ENCODE assay signal across 8 cellular contexts in genomic region chr21:38351961-38352521, GRCh38.
DNase-seq lines count a peak whose midpoint lies in the region; ATAC-seq, FAIRE-seq and TF ChIP-seq lines count a peak whose summit lies in the region.

No MANE protein-coding gene starts in this region.

- no peak overlapping the region for H3K4me3 ChIP-seq in bronchial epithelial cell (ENCODE audit: low read depth, low read length)
- H3K4me3 ChIP-seq in naive thymus-derived CD4-positive, alpha-beta T cell (ENCODE audit: low read length), result no peak overlapping the region

- H3K4me1 ChIP-seq in naive thymus-derived CD4-positive, alpha-beta T cell (ENCODE audit: control insufficient read depth in 2 of 2, insufficient read depth in 2 of 2, low read length in 2 of 2), result peaks cover 0 to 8% of the 10 kb centered on the region in 2 donors

- peak overlapping the region; percentile 6 for H3K27ac Mint-ChIP-seq in Calu3 (ENCODE audit: unreplicated experiment)
- peak overlapping the region in 4 of 9 donors; percentile 56 to 85 (median 68) for H3K27ac Mint-ChIP-seq in naive thymus-derived CD4-positive, alpha-beta T cell

- intact Hi-C loops in Calu3 (cut with micrococcal nuclease; ENCODE audit: unreplicated experiment), result loop anchor here (1.0 to 5.0 kb wide), 3 partner anchors 115 to 182 kb away; no protein-coding TSS in a partner anchor
- intact Hi-C loops in naive thymus-derived CD4-positive, alpha-beta T cell (cut with micrococcal nuclease), result loop anchor here (1.0 to 10.0 kb wide), 7 partner anchors 28 to 788 kb away; no protein-coding TSS in a partner anchor

- H3K27me3 ChIP-seq in bronchial epithelial cell (ENCODE audit: control insufficient read depth, insufficient read depth, low read length), result no peaks in the 10 kb centered on the region
- no peaks in the 10 kb centered on the region for H3K27me3 ChIP-seq in naive thymus-derived CD4-positive, alpha-beta T cell (ENCODE audit: control insufficient read depth in 2 of 2, insufficient read depth in 2 of 2, low read length in 2 of 2)

- H3K4me3 Mint-ChIP-seq in Calu3 (ENCODE audit: low read depth, unreplicated experiment), result no peak overlapping the region
- H3K4me3 Mint-ChIP-seq in naive thymus-derived CD4-positive, alpha-beta T cell, result peak overlapping the region in 6 of 10 donors; percentile 18 to 64 (median 41)

- DNase-seq in Calu3 (peak; percentile 13), NAMALWA (ENCODE audit: low spot score) (peak; percentile 25), bronchial epithelial cell (ENCODE audit: low read depth) (peak; percentile 90), GM20000 (ENCODE audit: low spot score) (no peak)
- no peak for DNase-seq in naive thymus-derived CD4-positive, alpha-beta T cell

- peak; percentile 29 for ATAC-seq in naive thymus-derived CD4-positive, alpha-beta T cell
- no peak for ATAC-seq in GM18858 (IDR thresholded peaks at IDR 0.05; ENCODE audit: unreplicated experiment)
- no peak for ATAC-seq in GM18907 (IDR thresholded peaks at IDR 0.05; ENCODE audit: unreplicated experiment)
- ATAC-seq in GM18870 (IDR thresholded peaks at IDR 0.05; ENCODE audit: unreplicated experiment), result no peak

- peaks cover under 1% of the 10 kb centered on the region for H3K9me3 Mint-ChIP-seq in Calu3 (ENCODE audit: low read depth, unreplicated experiment)
- H3K9me3 Mint-ChIP-seq in naive thymus-derived CD4-positive, alpha-beta T cell, result peaks cover 0 to under 1% (median 0%) of the 10 kb centered on the region in 11 donors

- H3K9me3 ChIP-seq in naive thymus-derived CD4-positive, alpha-beta T cell (ENCODE audit: control insufficient read depth in 2 of 3, low read length in 3 of 3), result no peaks in the 10 kb centered on the region

- no peak overlapping the region for H3K27ac ChIP-seq in naive thymus-derived CD4-positive, alpha-beta T cell (ENCODE audit: low read depth, low read length)

- POLR2A ChIA-PET in naive thymus-derived CD4-positive, alpha-beta T cell (lab: Charles Lee), result interaction anchor here (0.7 kb wide), 1 partner anchor 139 kb away, joined by 3 read pairs; no protein-coding TSS in a partner anchor

- FAIRE-seq in bronchial epithelial cell (lab: Jason Lieb, UNC), result no peak

- no TSS peak for BruUV-seq in Calu3 (replicated peaks; lab: Mats Ljungman, UMichigan)

- no peaks in the 10 kb centered on the region for H3K36me3 ChIP-seq in bronchial epithelial cell (ENCODE audit: control insufficient read depth, insufficient read depth, low read length)
- H3K36me3 ChIP-seq in naive thymus-derived CD4-positive, alpha-beta T cell (ENCODE audit: control insufficient read depth in 2 of 3, insufficient read depth in 3 of 3, low read length in 3 of 3), result no peaks in the 10 kb centered on the region

- no peaks in the 10 kb centered on the region for H3K27me3 Mint-ChIP-seq in Calu3 (ENCODE audit: unreplicated experiment)
- H3K27me3 Mint-ChIP-seq in naive thymus-derived CD4-positive, alpha-beta T cell, result peaks cover 0 to 10% (median 4%) of the 10 kb centered on the region in 5 donors

- CTCF ChIA-PET in Calu3 (lab: Charles Lee), result interaction anchor here (0.7 to 3.9 kb wide), 11 partner anchors 9 to 195 kb away, joined by 3 to 73 read pairs (median 5); no protein-coding TSS in a partner anchor
- CTCF ChIA-PET in naive thymus-derived CD4-positive, alpha-beta T cell (lab: Charles Lee), result interaction anchor here (0.6 to 4.9 kb wide), 27 partner anchors 8 to 196 kb away, joined by 3 to 85 read pairs (median 4); no protein-coding TSS in a partner anchor

- no peaks in the 10 kb centered on the region for H3K36me3 Mint-ChIP-seq in Calu3 (ENCODE audit: insufficient read depth, unreplicated experiment)
- H3K36me3 Mint-ChIP-seq in naive thymus-derived CD4-positive, alpha-beta T cell, result no peaks in the 10 kb centered on the region

- TF ChIP-seq CTCF in Calu3 (IDR thresholded peaks at IDR 0.05; ENCODE audit: unreplicated experiment) (no peak), bronchial epithelial cell (IDR thresholded peaks at IDR 0.05; ENCODE audit: insufficient read depth, low read length, severe bottlenecking) (no peak), GM20000 (IDR thresholded peaks at IDR 0.05; ENCODE audit: extremely low read depth, missing control alignments) (no peak)

- peaks cover 24% of the 10 kb centered on the region for H3K4me1 Mint-ChIP-seq in Calu3 (ENCODE audit: low read depth, unreplicated experiment)
- H3K4me1 Mint-ChIP-seq in naive thymus-derived CD4-positive, alpha-beta T cell, result peaks cover 7 to 35% (median 17%) of the 10 kb centered on the region in 7 donors

Comparison
In these comparisons a context has a peak if more than half of its experiments do, and no peak if none do; other contexts are left out.
1. DNase-seq: peak in Calu3 (single experiment), NAMALWA (single experiment) and bronchial epithelial cell (single experiment); none in naive thymus-derived CD4-positive, alpha-beta T cell (0 of 9) and GM20000 (single experiment).